In genomic region chr15:70387086-70387485, GRCh38 we compare ENCODE assay signal across 15 cellular contexts.
"Had no signal": no experiment of that assay in that cellular context is flagged by ENCODE, and none has a peak within 500 bp of the region (broad histone marks: within the 10 kb centered on the region; RNA-seq: fewer than 3 reads in every experiment).

No MANE protein-coding gene starts in this region.

- H3K4me1 Mint-ChIP-seq: activated CD4-positive, alpha-beta memory T cell treated with anti-CD3 and anti-CD28 coated beads, Interleukin-2, amount 10 ng/mL, durations not matched to agents 7 days and 5 days had no signal

- H3K4me3 ChIP-seq: body of pancreas, dorsolateral prefrontal cortex, left ventricle myocardium inferior, spleen had no signal

- H3K9ac ChIP-seq: parathyroid adenoma had no signal

- H3K4me3 Mint-ChIP-seq: activated CD4-positive, alpha-beta memory T cell treated with anti-CD3 and anti-CD28 coated beads, Interleukin-2, amount 10 ng/mL, durations not matched to agents 7 days and 5 days; activated naive CD4-positive, alpha-beta T cell treated with anti-CD3 and anti-CD28 coated beads for 36 hours; activated T-cell treated with anti-CD3 and anti-CD28 coated beads, Interleukin-2, amount 50 U/mL, for 24 hours; natural killer cell treated with Interleukin-12 subunit alpha and Interleukin-12 subunit beta and Interleukin-15 and Interleukin-18, amount 100 ng/mL, for 72 hours; stimulated activated naive CD8-positive, alpha-beta T cell treated with anti-CD3 and anti-CD28 coated beads, Interleukin-15, Interleukin-2, amounts not matched to agents 100 ng/mL and 50 ng/mL, for 24 hours had no signal

- H3K27me3 Mint-ChIP-seq: activated B cell treated with CpG ODN at 0.5 μM for 24 hours; activated CD4-positive, alpha-beta memory T cell treated with anti-CD3 and anti-CD28 coated beads, Interleukin-2, amount 10 ng/mL, durations not matched to agents 7 days and 5 days; activated T-cell treated with anti-CD3 and anti-CD28 coated beads, Interleukin-2, amount 50 U/mL, for 24 hours; stimulated activated naive CD8-positive, alpha-beta T cell treated with anti-CD3 and anti-CD28 coated beads, Interleukin-15, Interleukin-2, amounts not matched to agents 100 ng/mL and 50 ng/mL, for 24 hours had no signal

- H3K79me2 ChIP-seq: parathyroid adenoma had no signal

- H2AFZ ChIP-seq: parathyroid adenoma had no signal

- DNase-seq: activated CD4-positive, alpha-beta memory T cell treated with anti-CD3 and anti-CD28 coated beads, Interleukin-2, amount 10 ng/mL, durations not matched to agents 7 days and 5 days; activated CD4-positive, alpha-beta T cell treated with anti-CD3 and anti-CD28 coated beads for 48 hours; activated naive CD4-positive, alpha-beta T cell treated with anti-CD3 and anti-CD28 coated beads for 36 hours; activated T-cell treated with anti-CD3 and anti-CD28 coated beads, Interleukin-2, amount 50 U/mL, for 24 hours; body of pancreas; caudate nucleus; dorsolateral prefrontal cortex; foreskin melanocyte; left ventricle myocardium inferior had no signal

- H3K36me3 ChIP-seq: left ventricle myocardium inferior, neutrophil, spleen had no signal

- H3K27ac ChIP-seq: body of pancreas, dorsolateral prefrontal cortex, left ventricle myocardium inferior, neutrophil, parathyroid adenoma, spleen had no signal

- H3K4me1 ChIP-seq: body of pancreas, left ventricle myocardium inferior, parathyroid adenoma had no signal

- H3K9me3 ChIP-seq: body of pancreas, neutrophil had no signal

- H3K9me3 Mint-ChIP-seq: activated CD4-positive, alpha-beta memory T cell treated with anti-CD3 and anti-CD28 coated beads, Interleukin-2, amount 10 ng/mL, durations not matched to agents 7 days and 5 days; natural killer cell treated with Interleukin-12 subunit alpha and Interleukin-12 subunit beta and Interleukin-15 and Interleukin-18, amount 100 ng/mL, for 72 hours had no signal

- H3K36me3 Mint-ChIP-seq: natural killer cell treated with Interleukin-12 subunit alpha and Interleukin-12 subunit beta and Interleukin-15 and Interleukin-18, amount 100 ng/mL, for 72 hours had no signal

- H3K27ac Mint-ChIP-seq: activated CD4-positive, alpha-beta memory T cell treated with anti-CD3 and anti-CD28 coated beads, Interleukin-2, amount 10 ng/mL, durations not matched to agents 7 days and 5 days; activated naive CD4-positive, alpha-beta T cell treated with anti-CD3 and anti-CD28 coated beads for 36 hours; activated T-cell treated with anti-CD3 and anti-CD28 coated beads, Interleukin-2, amount 50 U/mL, for 24 hours; natural killer cell treated with Interleukin-12 subunit alpha and Interleukin-12 subunit beta and Interleukin-15 and Interleukin-18, amount 100 ng/mL, for 72 hours; stimulated activated naive CD8-positive, alpha-beta T cell treated with anti-CD3 and anti-CD28 coated beads, Interleukin-15, Interleukin-2, amounts not matched to agents 100 ng/mL and 50 ng/mL, for 24 hours had no signal

- H3K27me3 ChIP-seq: body of pancreas, dorsolateral prefrontal cortex, neutrophil, spleen had no signal

- ATAC-seq: body of pancreas; natural killer cell treated with Interleukin-12 subunit alpha and Interleukin-12 subunit beta and Interleukin-15 and Interleukin-18, amount 100 ng/mL, for 72 hours had no signal
